Comparison of ENCODE assay signal across 8 cellular contexts in the genomic region with DNA sequence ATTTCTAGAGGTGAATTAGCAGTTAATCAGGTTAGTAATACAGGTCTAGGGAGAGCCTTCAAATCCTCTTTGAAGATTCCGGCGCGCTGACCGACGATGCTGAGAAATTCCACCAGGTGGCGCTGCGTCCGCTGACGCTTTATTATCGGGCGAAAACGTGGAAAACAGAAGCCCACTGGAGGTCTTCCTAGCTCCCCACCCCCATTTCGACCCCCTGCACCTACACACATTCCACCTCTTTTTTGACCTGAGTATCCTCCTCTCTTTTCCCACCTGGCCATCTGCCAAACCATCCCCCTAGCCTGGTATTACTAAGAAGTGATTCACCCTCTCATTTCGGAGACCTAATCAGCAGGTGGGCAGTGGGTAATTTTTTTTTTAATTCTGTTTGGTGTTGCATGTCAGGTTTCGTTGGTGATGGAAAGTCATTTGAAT.
A peak's percentile ranks its signal among the peaks of the same experiment; 100 is the strongest.
DNase-seq lines count a peak whose midpoint lies in the region; ATAC-seq and TF ChIP-seq lines count a peak whose summit lies in the region.

No MANE protein-coding gene starts in this region.

- H3K4me1 Mint-ChIP-seq in activated T-helper 2 cell treated with anti-CD3 and anti-CD28 coated beads, Interferon-gamma antibody, Interleukin-2, Interleukin-4, amounts not matched to agents 10 μg/mL and 5 μg/mL and 100 μg/mL, durations not matched to agents 14 hours and 24 hours and 36 hours (ENCODE audit: low read depth): no peaks in the 10 kb centered on the region
- peaks cover 33% of the 10 kb centered on the region for H3K4me1 Mint-ChIP-seq in osteocyte (ENCODE audit: unreplicated experiment)

- H3K36me3 ChIP-seq in OCI-LY7 (ENCODE audit: insufficient read depth, low read length) (no peaks in the 10 kb centered on the region), upper lobe of right lung (no peaks in the 10 kb centered on the region)

- H3K27me3 Mint-ChIP-seq in activated T-helper 2 cell treated with anti-CD3 and anti-CD28 coated beads, Interferon-gamma antibody, Interleukin-2, Interleukin-4, amounts not matched to agents 10 μg/mL and 5 μg/mL and 100 μg/mL, durations not matched to agents 14 hours and 24 hours and 36 hours (ENCODE audit: low read depth): peaks cover 1% of the 10 kb centered on the region
- H3K27me3 Mint-ChIP-seq in osteocyte (ENCODE audit: unreplicated experiment): no peaks in the 10 kb centered on the region

- peak; percentile 94 for TF ChIP-seq CTCF in OCI-LY7 (conservative IDR thresholded peaks at IDR 0.05; ENCODE audit: low read length)
- TF ChIP-seq CTCF in osteocyte (IDR thresholded peaks at IDR 0.05): peak; percentile 96
- peak; percentile 93 for TF ChIP-seq CTCF in upper lobe of right lung (IDR thresholded peaks at IDR 0.05)

- no peaks in the 10 kb centered on the region for H3K9me2 ChIP-seq in OCI-LY7 (ENCODE audit: insufficient read depth, low read length)

- no peaks in the 10 kb centered on the region for H3K36me3 Mint-ChIP-seq in activated T-helper 2 cell treated with anti-CD3 and anti-CD28 coated beads, Interferon-gamma antibody, Interleukin-2, Interleukin-4, amounts not matched to agents 10 μg/mL and 5 μg/mL and 100 μg/mL, durations not matched to agents 14 hours and 24 hours and 36 hours (ENCODE audit: low read depth)
- no peaks in the 10 kb centered on the region for H3K36me3 Mint-ChIP-seq in osteocyte (ENCODE audit: unreplicated experiment)

- DNase-seq in AG08396 (ENCODE audit: low spot score) (peak; percentile 60), GM19240 (ENCODE audit: insufficient read length, low spot score) (peak; percentile 30), OCI-LY7 (ENCODE audit: low spot score) (peak; percentile 40), glomerular endothelial cell (ENCODE audit: extremely low read depth, low read depth, low spot score) (peak; percentile 27), osteocyte (ENCODE audit: extremely low spot score, unreplicated experiment) (peak; percentile 87), upper lobe of right lung (peak; percentile 77)
- peak; percentile 15 for DNase-seq in activated T-helper 2 cell treated with anti-CD3 and anti-CD28 coated beads, Interferon-gamma antibody, Interleukin-2, Interleukin-4, amounts not matched to agents 10 μg/mL and 5 μg/mL and 100 μg/mL, durations not matched to agents 14 hours and 24 hours and 36 hours (ENCODE audit: low spot score)

- no peaks in the 10 kb centered on the region for H3K9me3 ChIP-seq in OCI-LY7 (ENCODE audit: low read length)
- H3K9me3 ChIP-seq in upper lobe of right lung: no peaks in the 10 kb centered on the region

- H4K20me1 ChIP-seq in OCI-LY7 (ENCODE audit: insufficient read depth, low read length): no peaks in the 10 kb centered on the region

- CTCF ChIA-PET in OCI-LY7 (lab: Charles Lee; ENCODE audit: unreplicated experiment): no interaction called here

- H3K4me2 ChIP-seq in OCI-LY7 (ENCODE audit: low read length): 0 out of 2 replicates have a peak overlapping the region, but pooled peaks have one; percentile 18

- no peaks in the 10 kb centered on the region for H3K4me1 ChIP-seq in OCI-LY7 (ENCODE audit: insufficient read depth, low read length, poor library complexity, severe bottlenecking)
- peaks cover 2% of the 10 kb centered on the region for H3K4me1 ChIP-seq in upper lobe of right lung

- no peaks in the 10 kb centered on the region for H3K27me3 ChIP-seq in upper lobe of right lung

- no peaks in the 10 kb centered on the region for H3K79me2 ChIP-seq in OCI-LY7 (ENCODE audit: insufficient read depth, low read depth, low read length)

- intact Hi-C loops in OCI-LY7 (cut with micrococcal nuclease; ENCODE audit: unreplicated experiment): loop anchor here (1.0 to 10.0 kb wide), 3 partner anchors 88 to 303 kb away; no protein-coding TSS in a partner anchor
- intact Hi-C loops in activated T-helper 2 cell treated with anti-CD3 and anti-CD28 coated beads, Interferon-gamma antibody, Interleukin-2, Interleukin-4, amounts not matched to agents 10 μg/mL and 5 μg/mL and 100 μg/mL, durations not matched to agents 14 hours and 24 hours and 36 hours (cut with micrococcal nuclease): loop anchor here (10.0 kb wide), 1 partner anchor 302 kb away; no protein-coding TSS in a partner anchor
- intact Hi-C loops in upper lobe of right lung (cut with DNase I): loop anchor here (10.0 kb wide), 2 partner anchors 52 to 302 kb away; no protein-coding TSS in a partner anchor

- H3K27ac Mint-ChIP-seq in activated T-helper 2 cell treated with anti-CD3 and anti-CD28 coated beads, Interferon-gamma antibody, Interleukin-2, Interleukin-4, amounts not matched to agents 10 μg/mL and 5 μg/mL and 100 μg/mL, durations not matched to agents 14 hours and 24 hours and 36 hours: no peak overlapping the region
- no peak overlapping the region for H3K27ac Mint-ChIP-seq in osteocyte (ENCODE audit: unreplicated experiment)

- H3K27ac ChIP-seq in OCI-LY7 (ENCODE audit: low read depth, low read length, poor library complexity, severe bottlenecking) (no peak overlapping the region), upper lobe of right lung (no peak overlapping the region)

- POLR2A ChIA-PET in OCI-LY7 (lab: Charles Lee): interaction anchor here (1.1 kb wide), 1 partner anchor 13 kb away, joined by 3 read pairs; no protein-coding TSS in a partner anchor

- H3K4me3 ChIP-seq in OCI-LY7 (ENCODE audit: low read depth, low read length, poor library complexity, severe bottlenecking) (no peak overlapping the region), upper lobe of right lung (no peak overlapping the region)

- BruUV-seq in OCI-LY7 (replicated peaks; lab: Mats Ljungman, UMichigan): no TSS peak

- no peaks in the 10 kb centered on the region for H3K9me3 Mint-ChIP-seq in activated T-helper 2 cell treated with anti-CD3 and anti-CD28 coated beads, Interferon-gamma antibody, Interleukin-2, Interleukin-4, amounts not matched to agents 10 μg/mL and 5 μg/mL and 100 μg/mL, durations not matched to agents 14 hours and 24 hours and 36 hours
- H3K9me3 Mint-ChIP-seq in osteocyte (ENCODE audit: unreplicated experiment): no peaks in the 10 kb centered on the region

- H3K4me3 Mint-ChIP-seq in activated T-helper 2 cell treated with anti-CD3 and anti-CD28 coated beads, Interferon-gamma antibody, Interleukin-2, Interleukin-4, amounts not matched to agents 10 μg/mL and 5 μg/mL and 100 μg/mL, durations not matched to agents 14 hours and 24 hours and 36 hours (ENCODE audit: low read depth): no peak overlapping the region
- H3K4me3 Mint-ChIP-seq in osteocyte (ENCODE audit: unreplicated experiment): peak overlapping the region; percentile 12

- H2AFZ ChIP-seq in OCI-LY7 (ENCODE audit: low read length): peak overlapping the region; percentile 51; the same call in 1 of the 2 replicates

- ATAC-seq in upper lobe of right lung (peak; percentile 62), HG02623 (IDR thresholded peaks at IDR 0.05; ENCODE audit: unreplicated experiment) (no peak)

Comparison
In these comparisons a context has a peak if more than half of its experiments do, and no peak if none do; other contexts are left out.
1. DNase-seq: peak in every context shown above with its lines; median percentile 87 in osteocyte; 77 in upper lobe of right lung; 60 in AG08396; 40 in OCI-LY7; 30 in GM19240; 27 in glomerular endothelial cell; 15 in activated T-helper 2 cell treated with anti-CD3 and anti-CD28 coated beads, Interferon-gamma antibody, Interleukin-2, Interleukin-4, amounts not matched to agents 10 μg/mL and 5 μg/mL and 100 μg/mL, durations not matched to agents 14 hours and 24 hours and 36 hours.